16 cellular contexts compared by ENCODE assay signal in genomic region chr11:61895046-61895717, GRCh38. TPM values are rescaled to one million over a fixed set of nuclear protein-coding genes. Genes with fewer than 3 reads are reported as not detected.
"Had no signal": no experiment of that assay in that cellular context is flagged by ENCODE, and none has a peak within 500 bp of the region (broad histone marks: within the 10 kb centered on the region; RNA-seq: fewer than 3 reads in every experiment).

No MANE protein-coding gene starts in this region.

- H3K36me3 Mint-ChIP-seq: activated naive CD8-positive, alpha-beta T cell; natural killer cell treated with Interleukin-12 subunit alpha and Interleukin-12 subunit beta and Interleukin-15 and Interleukin-18, amount 100 ng/mL, for 72 hours had no signal

- DNase-seq: activated CD4-positive, alpha-beta T cell treated with anti-CD3 and anti-CD28 coated beads, Interleukin-2, amount 50 U/mL, for 48 hours; activated gamma-delta T cell; activated T-cell treated with anti-CD3 and anti-CD28 coated beads, Interleukin-2, amount 50 U/mL, for 4 hours; anterior cingulate cortex; esophagus squamous epithelium; heart left ventricle; left colon; occipital lobe; psoas muscle; right lobe of liver; stimulated activated naive CD4-positive, alpha-beta T cell treated with Interleukin-2 at 50 U/mL for 16 hours had no signal

- FAIRE-seq: bronchial epithelial cell, frontal cortex had no signal

- H3K27me3 Mint-ChIP-seq: activated naive CD8-positive, alpha-beta T cell; natural killer cell treated with Interleukin-12 subunit alpha and Interleukin-12 subunit beta and Interleukin-15 and Interleukin-18, amount 100 ng/mL, for 72 hours had no signal

- H3K4me3 ChIP-seq: esophagus squamous epithelium, heart left ventricle, psoas muscle, right lobe of liver had no signal

- H3K4me3 Mint-ChIP-seq: activated naive CD8-positive, alpha-beta T cell; activated T-cell treated with anti-CD3 and anti-CD28 coated beads, Interleukin-2, amount 50 U/mL, for 4 hours; natural killer cell treated with Interleukin-12 subunit alpha and Interleukin-12 subunit beta and Interleukin-15 and Interleukin-18, amount 100 ng/mL, for 72 hours; T-helper 2 cell treated with Interferon-gamma antibody and Interleukin-4, amounts not matched to agents 5 μg/mL and 100 μg/mL, for 36 hours had no signal

- H3K36me3 ChIP-seq: right lobe of liver had no signal

- H3K9me3 Mint-ChIP-seq: activated T-cell treated with anti-CD3 and anti-CD28 coated beads, Interleukin-2, amount 50 U/mL, for 4 hours; natural killer cell treated with Interleukin-12 subunit alpha and Interleukin-12 subunit beta and Interleukin-15 and Interleukin-18, amount 100 ng/mL, for 72 hours; T-helper 2 cell treated with Interferon-gamma antibody and Interleukin-4, amounts not matched to agents 5 μg/mL and 100 μg/mL, for 36 hours had no signal

- H3K27ac Mint-ChIP-seq: activated naive CD8-positive, alpha-beta T cell; T-helper 2 cell treated with Interferon-gamma antibody and Interleukin-4, amounts not matched to agents 5 μg/mL and 100 μg/mL, for 36 hours had no signal

- H3K4me1 ChIP-seq: psoas muscle had no signal

- H3K27me3 ChIP-seq: heart left ventricle, right lobe of liver had no signal

- H3K27ac ChIP-seq: psoas muscle, right lobe of liver had no signal

- H3K9me3 ChIP-seq: esophagus squamous epithelium, heart left ventricle, psoas muscle, right lobe of liver had no signal

RNA-seq across cellular contexts. Expression of gene RAB3IL1, which starts 22.2 kb away (rescaled TPM):
- total RNA-seq: natural killer cell treated with Interleukin-12 subunit alpha and Interleukin-12 subunit beta and Interleukin-15 and Interleukin-18, amount 100 ng/mL, for 72 hours had no signal

RNA-seq across cellular contexts. Expression of gene BEST1, which starts 55.0 kb away (rescaled TPM):
- total RNA-seq: activated T-cell treated with anti-CD3 and anti-CD28 coated beads, Interleukin-2, amount 50 U/mL, for 4 hours had no signal
